ENCODE assay signal across 14 cellular contexts in the genomic region with DNA sequence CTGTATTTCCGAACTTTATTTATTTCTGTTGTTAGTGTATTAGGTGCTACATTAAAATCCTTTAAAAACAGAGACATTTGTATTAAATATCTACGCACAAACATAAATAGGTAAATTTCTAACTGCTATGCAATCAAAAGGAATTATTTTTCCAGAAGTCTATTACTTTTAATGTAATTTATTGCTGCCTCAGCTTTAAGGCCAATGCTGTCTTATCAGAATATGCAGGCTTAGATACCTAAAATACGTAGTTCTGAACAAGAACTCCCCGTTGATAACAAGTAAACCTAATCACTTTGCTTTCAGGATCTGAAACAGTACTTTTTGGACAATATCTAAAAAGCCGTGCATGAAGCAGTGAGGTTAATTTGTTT. TPM values are rescaled to one million over a fixed set of nuclear protein-coding genes. Genes with fewer than 3 reads are reported as not detected.
DNase-seq lines count a peak whose midpoint lies in the region.
"Had no signal": no experiment of that assay in that cellular context is flagged by ENCODE, and none has a peak within 500 bp of the region (broad histone marks: within the 10 kb centered on the region; RNA-seq: fewer than 3 reads in every experiment).

No MANE protein-coding gene starts in this region.

- DNase-seq in DMS153 treated with DMSO at 0.1 percent for 48 hours (lab: John Stamatoyannopoulos, UW; ENCODE audit: unreplicated experiment), result peak; percentile 1
- no peak for DNase-seq in DMS153 (lab: John Stamatoyannopoulos, UW)
- DNase-seq in astrocyte of the hippocampus (ENCODE audit: low read depth, low spot score), result peak; percentile 19
- DNase-seq in renal cortical epithelial cell (ENCODE audit: low read depth), result peak; percentile 6
- no peak for DNase-seq in effector CD4-positive, alpha-beta T cell
- no peak for DNase-seq in KBM-7
- DNase-seq in mucosa of gallbladder (ENCODE audit: low spot score), result no peak
- DNase-seq: CD4-positive, alpha-beta memory T cell; GM23248; IMR-90 had no signal

- H3K36me3 ChIP-seq in iPS-18a (ENCODE audit: control insufficient read depth, low read depth, low read length), result no peaks in the 10 kb centered on the region
- H3K36me3 ChIP-seq: SJSA1 had no signal

- peak overlapping the region; percentile 51 for H3K4me3 ChIP-seq in iPS-18a (ENCODE audit: low read length)
- H3K4me3 ChIP-seq: GM23248, SJSA1 had no signal

- no peak overlapping the region for H3K9ac ChIP-seq in iPS-18a (ENCODE audit: low read length)
- H3K9ac ChIP-seq: GM23248 had no signal

- H3K9me3 ChIP-seq in iPS-18a (ENCODE audit: control insufficient read depth, low read depth, low read length), result no peaks in the 10 kb centered on the region
- H3K9me3 ChIP-seq: SJSA1 had no signal

- H3K27ac ChIP-seq in iPS-18a (ENCODE audit: low read length), result no peak overlapping the region
- H3K27ac ChIP-seq: 22Rv1, GM23248, SJSA1 had no signal

- in situ Hi-C loops in KBM-7 (cut with MboI; ENCODE audit: low pct_unique_long_range_greater_than_20kb, low sequenced_read_pairs), result no loop called here

- peaks cover 7% of the 10 kb centered on the region for H3K4me1 ChIP-seq in iPS-18a (ENCODE audit: control insufficient read depth, low read depth, low read length)
- H3K4me1 ChIP-seq: SJSA1 had no signal

- H3K27me3 ChIP-seq in iPS-18a (ENCODE audit: control insufficient read depth, insufficient read depth, low read length), result peaks cover 54% of the 10 kb centered on the region
- H3K27me3 ChIP-seq: SJSA1 had no signal

RNA-seq across cellular contexts. Expression of gene TCF21, which starts 33.3 kb away (rescaled TPM):
- not detected in 2 replicates for total RNA-seq in renal cortical epithelial cell
- 10.9 TPM for total RNA-seq in mucosa of gallbladder
- total RNA-seq: CD4-positive, alpha-beta memory T cell; LHCN-M2 had no signal

Comparison
In these comparisons a context has a peak if more than half of its experiments do, and no peak if none do; other contexts are left out.
1. DNase-seq: peak in DMS153 treated with DMSO at 0.1 percent for 48 hours (single experiment), astrocyte of the hippocampus (single experiment) and renal cortical epithelial cell (single experiment); none in DMS153 (single experiment), effector CD4-positive, alpha-beta T cell (single experiment), KBM-7 (single experiment) and mucosa of gallbladder (single experiment).
2. RNA of gene TCF21, which starts 33.3 kb away (total RNA-seq): 10.9 TPM in mucosa of gallbladder (single experiment); not detected in renal cortical epithelial cell; every median in the first group is over 10 times any median in the second.